In genomic region chr1:116465477-116465844, GRCh38 we compare ENCODE assay signal across 25 cellular contexts.
"Had no signal": no experiment of that assay in that cellular context is flagged by ENCODE, and none has a peak within 500 bp of the region (broad histone marks: within the 10 kb centered on the region; RNA-seq: fewer than 3 reads in every experiment).

No MANE protein-coding gene starts in this region.

- H3K36me3 ChIP-seq: brain microvascular endothelial cell, SJCRH30 had no signal

- H3K27ac Mint-ChIP-seq: activated CD4-positive, alpha-beta T cell treated with anti-CD3 and anti-CD28 coated beads for 36 hours; activated CD4-positive, alpha-beta T cell treated with anti-CD3 and anti-CD28 coated beads, Interleukin-2, amount 10 ng/mL, durations not matched to agents 7 days and 5 days; activated CD8-positive, alpha-beta T cell treated with anti-CD3 and anti-CD28 coated beads, Interleukin-2, amount 10 ng/mL, durations not matched to agents 7 days and 5 days; activated naive CD4-positive, alpha-beta T cell treated with anti-CD3 and anti-CD28 coated beads for 36 hours; activated naive CD4-positive, alpha-beta T cell treated with anti-CD3 and anti-CD28 coated beads, Interleukin-2, amount 50 U/mL, for 72 hours; activated T-helper 1 cell treated with anti-CD3 and anti-CD28 coated beads, Interleukin-12 subunit alpha, Interleukin-12 subunit beta, Interleukin-2, Interleukin-4 antibody, amounts not matched to agents 30 ng/mL and 10 ng/mL and 1 ng/mL, durations not matched to agents 14 hours and 24 hours and 36 hours; T-helper 1 cell treated with Interleukin-12 subunit alpha and Interleukin-12 subunit beta and Interleukin-4 antibody, amounts not matched to agents 30 μg/mL and 1 μg/mL, for 36 hours; T-helper 2 cell treated with Interferon-gamma antibody and Interleukin-4, amounts not matched to agents 5 μg/mL and 100 μg/mL, for 36 hours had no signal

- H3K27me3 ChIP-seq: brain microvascular endothelial cell, SJCRH30 had no signal

- H3K4me2 ChIP-seq: KMS-11 had no signal

- H3K4me1 Mint-ChIP-seq: activated CD4-positive, alpha-beta T cell treated with anti-CD3 and anti-CD28 coated beads for 36 hours; activated CD4-positive, alpha-beta T cell treated with anti-CD3 and anti-CD28 coated beads, Interleukin-2, amount 10 ng/mL, durations not matched to agents 7 days and 5 days; central memory CD8-positive, alpha-beta T cell had no signal

- H3K9me3 ChIP-seq: SJCRH30 had no signal

- H3K4me3 Mint-ChIP-seq: activated CD4-positive, alpha-beta T cell treated with anti-CD3 and anti-CD28 coated beads for 36 hours; activated CD4-positive, alpha-beta T cell treated with anti-CD3 and anti-CD28 coated beads, Interleukin-2, amount 10 ng/mL, durations not matched to agents 7 days and 5 days; activated CD8-positive, alpha-beta T cell treated with anti-CD3 and anti-CD28 coated beads, Interleukin-2, amount 10 ng/mL, durations not matched to agents 7 days and 5 days; activated naive CD4-positive, alpha-beta T cell treated with anti-CD3 and anti-CD28 coated beads for 36 hours; activated T-cell treated with anti-CD3 and anti-CD28 coated beads, Interleukin-2, amount 50 U/mL, for 4 hours; activated T-helper 1 cell treated with anti-CD3 and anti-CD28 coated beads, Interleukin-12 subunit alpha, Interleukin-12 subunit beta, Interleukin-2, Interleukin-4 antibody, amounts not matched to agents 30 ng/mL and 10 ng/mL and 1 ng/mL, durations not matched to agents 14 hours and 24 hours and 36 hours; central memory CD8-positive, alpha-beta T cell; T-helper 1 cell treated with Interleukin-12 subunit alpha and Interleukin-12 subunit beta and Interleukin-4 antibody, amounts not matched to agents 30 μg/mL and 1 μg/mL, for 36 hours; T-helper 2 cell treated with Interferon-gamma antibody and Interleukin-4, amounts not matched to agents 5 μg/mL and 100 μg/mL, for 36 hours had no signal

- DNase-seq: activated CD4-positive, alpha-beta T cell treated with anti-CD3 and anti-CD28 coated beads for 36 hours; activated CD4-positive, alpha-beta T cell treated with anti-CD3 and anti-CD28 coated beads, Interleukin-2, amount 10 ng/mL, durations not matched to agents 7 days and 5 days; activated CD4-positive, alpha-beta T cell treated with anti-CD3 and anti-CD28 coated beads, Interleukin-2, amount 50 U/mL, for 48 hours; activated CD8-positive, alpha-beta memory T cell treated with anti-CD3 and anti-CD28 coated beads, Interleukin-2, amount 50 U/mL, for 4 hours; activated CD8-positive, alpha-beta T cell treated with anti-CD3 and anti-CD28 coated beads, Interleukin-2, amount 10 ng/mL, durations not matched to agents 7 days and 5 days; activated gamma-delta T cell treated with Interleukin-2 at 50 U/mL for 16 hours; activated naive CD4-positive, alpha-beta T cell treated with anti-CD3 and anti-CD28 coated beads for 36 hours; activated T-cell treated with anti-CD3 and anti-CD28 coated beads for 4 hours; activated T-cell treated with anti-CD3 and anti-CD28 coated beads, Interleukin-2, amount 50 U/mL, for 4 hours; brain microvascular endothelial cell; MM.1S; MV-4-11; NCI-H1092; NCI-H1436 treated with DMSO at 0.1 percent for 48 hours; NCI-H1694 treated with DMSO at 0.1 percent for 48 hours; NCI-H2029; NCI-H345; NCI-H524 treated with DMSO at 0.1 percent for 48 hours had no signal

- H3K36me3 Mint-ChIP-seq: activated naive CD4-positive, alpha-beta T cell treated with anti-CD3 and anti-CD28 coated beads, Interleukin-2, amount 50 U/mL, for 72 hours had no signal

- H3K9ac ChIP-seq: KMS-11 had no signal

- H3K27ac ChIP-seq: brain microvascular endothelial cell, KMS-11, SJCRH30 had no signal

- H3K9me3 Mint-ChIP-seq: activated CD4-positive, alpha-beta T cell treated with anti-CD3 and anti-CD28 coated beads, Interleukin-2, amount 10 ng/mL, durations not matched to agents 7 days and 5 days; activated naive CD4-positive, alpha-beta T cell treated with anti-CD3 and anti-CD28 coated beads for 36 hours; activated naive CD4-positive, alpha-beta T cell treated with anti-CD3 and anti-CD28 coated beads, Interleukin-2, amount 50 U/mL, for 72 hours; activated T-cell treated with anti-CD3 and anti-CD28 coated beads, Interleukin-2, amount 50 U/mL, for 4 hours; activated T-helper 1 cell treated with anti-CD3 and anti-CD28 coated beads, Interleukin-12 subunit alpha, Interleukin-12 subunit beta, Interleukin-2, Interleukin-4 antibody, amounts not matched to agents 30 ng/mL and 10 ng/mL and 1 ng/mL, durations not matched to agents 14 hours and 24 hours and 36 hours; central memory CD8-positive, alpha-beta T cell; T-helper 1 cell treated with Interleukin-12 subunit alpha and Interleukin-12 subunit beta and Interleukin-4 antibody, amounts not matched to agents 30 μg/mL and 1 μg/mL, for 36 hours; T-helper 2 cell treated with Interferon-gamma antibody and Interleukin-4, amounts not matched to agents 5 μg/mL and 100 μg/mL, for 36 hours had no signal

- H3K4me3 ChIP-seq: SJCRH30 had no signal
